In the genomic region with DNA sequence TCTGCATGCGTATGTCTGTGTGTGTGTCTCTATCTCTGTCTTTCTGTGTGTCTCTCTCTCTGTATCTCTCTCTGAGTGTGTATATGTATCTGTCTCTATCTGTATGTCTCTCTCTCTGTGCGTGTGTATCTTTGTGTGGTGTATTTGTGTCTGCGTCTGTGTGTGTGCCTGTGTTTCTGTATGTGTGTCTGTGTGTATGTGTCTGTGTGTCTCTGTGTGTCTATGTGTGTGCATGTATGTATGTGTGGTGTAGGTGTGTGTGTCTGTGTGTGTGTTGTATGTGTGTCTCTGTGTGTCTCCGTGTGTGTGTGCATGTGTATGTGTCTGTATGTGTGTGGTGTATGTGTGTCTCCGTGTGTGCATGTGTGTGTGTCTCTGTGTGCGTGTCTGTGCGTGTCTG, we compare ENCODE assay signal across 1 cellular context.
TF ChIP-seq lines count a peak whose summit lies in the region.

No MANE protein-coding gene starts in this region.

TF ChIP-seq in IMR-90, 13 proteins besides CTCF, POLR2A, EP300 and RAD21:
- TF ChIP-seq NFE2L2 (IDR thresholded peaks at IDR 0.05; ENCODE audit: low read depth, low read length): no peak
- no peak for TF ChIP-seq USF2 (IDR thresholded peaks at IDR 0.05; ENCODE audit: low read depth, low read length)
- TF ChIP-seq CHD1 (IDR thresholded peaks at IDR 0.05; ENCODE audit: low read depth, low read length): no peak
- TF ChIP-seq CEBPB (IDR thresholded peaks at IDR 0.05; ENCODE audit: low read depth, low read length): no peak
- no peak for TF ChIP-seq SMC3 (IDR thresholded peaks at IDR 0.05; ENCODE audit: low read depth, low read length)
- no peak for TF ChIP-seq MAFK (IDR thresholded peaks at IDR 0.05; ENCODE audit: low read depth, low read length)
- TF ChIP-seq BHLHE40 (IDR thresholded peaks at IDR 0.05; ENCODE audit: low read depth, low read length): no peak
- TF ChIP-seq MXI1 (IDR thresholded peaks at IDR 0.05; ENCODE audit: borderline replicate concordance, low read depth, low read length): no peak
- no peak for TF ChIP-seq ELK1 (IDR thresholded peaks at IDR 0.05; ENCODE audit: borderline replicate concordance, low read depth, low read length)
- TF ChIP-seq RFX5 (IDR thresholded peaks at IDR 0.05; ENCODE audit: low read depth, low read length): no peak
- TF ChIP-seq MAZ (IDR thresholded peaks at IDR 0.05; ENCODE audit: borderline replicate concordance, low read depth, low read length): no peak
- no peak for TF ChIP-seq RCOR1 (IDR thresholded peaks at IDR 0.05; ENCODE audit: insufficient replicate concordance, low read length)
- TF ChIP-seq FOS (IDR thresholded peaks at IDR 0.05; ENCODE audit: low read depth, low read length): no peak
